1 cellular context compared by ENCODE assay signal in genomic region chr16:2032285-2033056, GRCh38.
A peak's percentile ranks its signal among the peaks of the same experiment; 100 is the strongest.
TF ChIP-seq lines count a peak whose summit lies in the region.

No MANE protein-coding gene starts in this region.

TF ChIP-seq in K562, 482 proteins besides CTCF, POLR2A, EP300 and RAD21:
- TF ChIP-seq FOXJ2 (tag; IDR thresholded peaks at IDR 0.05) (no peak), ARID3A (IDR thresholded peaks at IDR 0.05; ENCODE audit: borderline replicate concordance, low read depth, low read length) (no peak), FOXP4 (CRISPR knock-in tag; IDR thresholded peaks at IDR 0.05; ENCODE audit: borderline replicate concordance) (0 out of 2 replicates have a peak, but pooled peaks have one; percentile 21), RNF219 (CRISPR knock-in tag; IDR thresholded peaks at IDR 0.05) (no peak), BRD9 (IDR thresholded peaks at IDR 0.05; ENCODE audit: low read depth, partially characterized antibody) (no peak), CREM (IDR thresholded peaks at IDR 0.05; ENCODE audit: low read depth) (peak; percentile 24; the same call in 1 of the 2 replicates), JUN (IDR thresholded peaks at IDR 0.05; ENCODE audit: borderline replicate concordance, low read depth, low read length) (0 out of 2 replicates have a peak, but pooled peaks have one; percentile 27), JUN (CRISPR knock-in tag; IDR thresholded peaks at IDR 0.05; ENCODE audit: borderline replicate concordance) (no peak), E2F5 (CRISPR knock-in tag; IDR thresholded peaks at IDR 0.05) (no peak), ZNF717 (CRISPR knock-in tag; IDR thresholded peaks at IDR 0.05) (no peak), DACH1 (IDR thresholded peaks at IDR 0.05; ENCODE audit: partially characterized antibody) (peak; percentile 72), CBFA2T3 (IDR thresholded peaks at IDR 0.05) (peak; percentile 36), ATF1 (CRISPR knock-in tag; IDR thresholded peaks at IDR 0.05) (no peak), ATF1 (tag; IDR thresholded peaks at IDR 0.05) (0 out of 2 replicates have a peak, but pooled peaks have one; percentile 7), MAFK (IDR thresholded peaks at IDR 0.05; ENCODE audit: low read length) (peak; percentile 30; the same call in 1 of the 2 replicates), EWSR1 (IDR thresholded peaks at IDR 0.05; ENCODE audit: borderline replicate concordance, low read depth, partially characterized antibody) (no peak), CREB1 (IDR thresholded peaks at IDR 0.05) (0 out of 2 replicates have a peak, but pooled peaks have one; percentile 16), CREB1 (CRISPR knock-in tag; IDR thresholded peaks at IDR 0.05) (0 out of 2 replicates have a peak, but pooled peaks have one; percentile 12), JUND (IDR thresholded peaks at IDR 0.05; ENCODE audit: borderline replicate concordance, low read depth, low read length) (peak; percentile 80), JUND (tag; IDR thresholded peaks at IDR 0.05; ENCODE audit: borderline replicate concordance, low read depth, low read length) (no peak; the same call in 2 of the 3 replicates), ZBTB1 (CRISPR knock-in tag; IDR thresholded peaks at IDR 0.05; ENCODE audit: borderline replicate concordance, low read depth) (peak; percentile 66; the same call in 1 of the 2 replicates), ATF3 (IDR thresholded peaks at IDR 0.05) (peak; percentile 68), ATF3 (CRISPR knock-in tag; conservative IDR thresholded peaks at IDR 0.05) (no peak), CBFA2T2 (conservative IDR thresholded peaks at IDR 0.05) (0 out of 2 replicates have a peak, but pooled peaks have one; percentile 24), TFAP4 (CRISPR knock-in tag; IDR thresholded peaks at IDR 0.05; ENCODE audit: borderline replicate concordance) (peak; percentile 95), C11orf30 (IDR thresholded peaks at IDR 0.05; ENCODE audit: low read depth) (peak; percentile 74; the same call in 1 of the 2 replicates), EGR1 (conservative IDR thresholded peaks at IDR 0.05) (0 out of 2 replicates have a peak, but pooled peaks have one; percentile 33), MYNN (IDR thresholded peaks at IDR 0.05) (0 out of 2 replicates have a peak, but pooled peaks have one; percentile 37), MYNN (CRISPR knock-in tag; IDR thresholded peaks at IDR 0.05) (no peak), ZNF316 (IDR thresholded peaks at IDR 0.05) (peak; percentile 82), ARID1B (IDR thresholded peaks at IDR 0.05) (0 out of 2 replicates have a peak, but pooled peaks have one; percentile 8)
